ENCODE assay signal across 22 cellular contexts in genomic region chr10:71663311-71663710, GRCh38. TPM values are rescaled to one million over a fixed set of nuclear protein-coding genes. Genes with fewer than 3 reads are reported as not detected.
"Had no signal": no experiment of that assay in that cellular context is flagged by ENCODE, and none has a peak within 500 bp of the region (broad histone marks: within the 10 kb centered on the region; RNA-seq: fewer than 3 reads in every experiment).

No MANE protein-coding gene starts in this region.

- H3K4me3 Mint-ChIP-seq: activated CD4-positive, alpha-beta T cell treated with anti-CD3 and anti-CD28 coated beads, Interleukin-2, amount 10 ng/mL, durations not matched to agents 7 days and 5 days; activated CD8-positive, alpha-beta T cell treated with anti-CD3 and anti-CD28 coated beads, Interleukin-2, amount 10 ng/mL, durations not matched to agents 7 days and 5 days; activated naive CD4-positive, alpha-beta T cell treated with anti-CD3 and anti-CD28 coated beads, Interleukin-2, amount 10 ng/mL, durations not matched to agents 7 days and 5 days; activated naive CD8-positive, alpha-beta T cell treated with anti-CD3 and anti-CD28 coated beads, Interleukin-2, amount 50 U/mL, for 24 hours; activated T-cell treated with anti-CD3 and anti-CD28 coated beads, Interleukin-2, amount 50 U/mL, for 24 hours; brain; neural crest cell; stimulated activated naive B cell treated with anti-CD40 and anti-IgM and Interleukin-4, amounts not matched to agents 10 μg/mL and 1 μg/mL and 100 μg/mL, for 72 hours had no signal

- H3K27ac Mint-ChIP-seq: activated CD4-positive, alpha-beta T cell treated with anti-CD3 and anti-CD28 coated beads, Interleukin-2, amount 10 ng/mL, durations not matched to agents 7 days and 5 days; activated CD8-positive, alpha-beta T cell treated with anti-CD3 and anti-CD28 coated beads, Interleukin-2, amount 10 ng/mL, durations not matched to agents 7 days and 5 days; activated naive CD4-positive, alpha-beta T cell treated with anti-CD3 and anti-CD28 coated beads, Interleukin-2, amount 10 ng/mL, durations not matched to agents 7 days and 5 days; activated naive CD8-positive, alpha-beta T cell treated with anti-CD3 and anti-CD28 coated beads, Interleukin-2, amount 50 U/mL, for 24 hours; activated T-cell treated with anti-CD3 and anti-CD28 coated beads, Interleukin-2, amount 50 U/mL, for 24 hours; stimulated activated naive B cell treated with anti-CD40 and anti-IgM and Interleukin-4, amounts not matched to agents 10 μg/mL and 1 μg/mL and 100 μg/mL, for 72 hours had no signal

- H3K9me3 Mint-ChIP-seq: activated CD4-positive, alpha-beta T cell treated with anti-CD3 and anti-CD28 coated beads, Interleukin-2, amount 10 ng/mL, durations not matched to agents 7 days and 5 days; activated naive CD4-positive, alpha-beta T cell treated with anti-CD3 and anti-CD28 coated beads, Interleukin-2, amount 10 ng/mL, durations not matched to agents 7 days and 5 days; activated naive CD8-positive, alpha-beta T cell treated with anti-CD3 and anti-CD28 coated beads, Interleukin-2, amount 50 U/mL, for 24 hours; activated T-cell treated with anti-CD3 and anti-CD28 coated beads, Interleukin-2, amount 50 U/mL, for 24 hours; neural crest cell had no signal

- H3K27ac ChIP-seq: left lung, spleen, thoracic aorta had no signal

- ATAC-seq: activated CD8-positive, alpha-beta T cell treated with anti-CD3 and anti-CD28 coated beads, Interleukin-2, amount 10 ng/mL, durations not matched to agents 7 days and 5 days; activated naive CD8-positive, alpha-beta T cell treated with anti-CD3 and anti-CD28 coated beads, Interleukin-2, amount 50 U/mL, for 24 hours; left lung; sciatic nerve; stimulated activated naive B cell treated with anti-CD40 and anti-IgM and Interleukin-4, amounts not matched to agents 10 μg/mL and 1 μg/mL and 100 μg/mL, for 72 hours had no signal

- DNase-seq: activated effector memory CD4-positive, alpha-beta T cell treated with Interleukin-2 at 50 U/mL for 16 hours; anterior cingulate cortex; erythroblast; foreskin melanocyte; glutamatergic neuron; hippocampal formation; kidney; left lung; spleen; stimulated activated naive B cell treated with anti-CD40 and anti-IgM and Interleukin-4, amounts not matched to agents 10 μg/mL and 1 μg/mL and 100 μg/mL, for 72 hours had no signal

- H3K9me3 ChIP-seq: left lung, thoracic aorta had no signal

- H3K27me3 Mint-ChIP-seq: activated naive CD8-positive, alpha-beta T cell treated with anti-CD3 and anti-CD28 coated beads, Interleukin-2, amount 50 U/mL, for 24 hours; activated T-cell treated with anti-CD3 and anti-CD28 coated beads, Interleukin-2, amount 50 U/mL, for 24 hours had no signal

- H3K4me3 ChIP-seq: left lung, spleen, thoracic aorta had no signal

- H3K36me3 Mint-ChIP-seq: activated naive CD4-positive, alpha-beta T cell treated with anti-CD3 and anti-CD28 coated beads, Interleukin-2, amount 10 ng/mL, durations not matched to agents 7 days and 5 days; brain; stimulated activated naive B cell treated with anti-CD40 and anti-IgM and Interleukin-4, amounts not matched to agents 10 μg/mL and 1 μg/mL and 100 μg/mL, for 72 hours had no signal

- FAIRE-seq: kidney had no signal

RNA-seq across cellular contexts. Expression of gene C10orf105, which starts 56.3 kb away (rescaled TPM):
- total RNA-seq: lung microvascular endothelial cell, osteocyte, pulmonary artery endothelial cell had no signal
